24 cellular contexts compared by ENCODE assay signal in the genomic region with DNA sequence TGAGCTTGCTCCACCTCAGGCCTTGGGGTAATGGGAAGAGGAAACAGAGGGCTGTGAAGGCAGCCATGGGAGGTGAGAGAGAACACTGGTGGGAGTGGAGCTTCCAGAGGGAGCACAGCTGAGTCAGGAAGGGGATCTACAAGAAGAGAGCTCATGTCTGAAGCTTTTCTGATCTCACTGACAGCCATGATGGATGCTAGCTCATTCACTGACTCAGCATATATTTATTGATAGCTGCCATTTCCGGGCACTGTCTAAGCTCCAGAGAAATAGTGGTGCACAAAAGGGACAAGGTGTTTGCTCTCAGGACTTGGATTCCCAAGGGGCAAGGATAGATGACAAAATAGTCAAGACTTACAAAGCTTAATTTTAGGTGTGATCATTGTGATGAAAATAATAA.
"Had no signal": no experiment of that assay in that cellular context is flagged by ENCODE, and none has a peak within 500 bp of the region (broad histone marks: within the 10 kb centered on the region; RNA-seq: fewer than 3 reads in every experiment).

No MANE protein-coding gene starts in this region.

- H3K9me3 ChIP-seq: gastroesophageal sphincter, prostate gland, right atrium auricular region, sigmoid colon, thoracic aorta, tibial nerve, upper lobe of right lung, vagina had no signal

- H3K27me3 ChIP-seq: dorsolateral prefrontal cortex, gastroesophageal sphincter, heart left ventricle, hepatocyte, right atrium auricular region, sigmoid colon, tibial nerve, upper lobe of right lung, vagina had no signal

- ATAC-seq: gastroesophageal sphincter; left lobe of liver; natural killer cell; stimulated activated naive CD8-positive, alpha-beta T cell treated with anti-CD3 and anti-CD28 coated beads, Interleukin-15, Interleukin-2, amounts not matched to agents 100 U/mL and 50 U/mL, for 24 hours had no signal

- H3K4me3 Mint-ChIP-seq: memory B cell; natural killer cell; stimulated activated memory B cell treated with anti-CD40 and anti-IgM and Interleukin-4, amounts not matched to agents 10 μg/mL and 1 μg/mL and 100 μg/mL, for 72 hours had no signal

- H3K27ac Mint-ChIP-seq: memory B cell; natural killer cell; stimulated activated memory B cell treated with anti-CD40 and anti-IgM and Interleukin-4, amounts not matched to agents 10 μg/mL and 1 μg/mL and 100 μg/mL, for 72 hours had no signal

- H3K9me3 Mint-ChIP-seq: memory B cell; natural killer cell; stimulated activated memory B cell treated with anti-CD40 and anti-IgM and Interleukin-4, amounts not matched to agents 10 μg/mL and 1 μg/mL and 100 μg/mL, for 72 hours had no signal

- H3K27me3 Mint-ChIP-seq: memory B cell; stimulated activated memory B cell treated with anti-CD40 and anti-IgM and Interleukin-4, amounts not matched to agents 10 μg/mL and 1 μg/mL and 100 μg/mL, for 72 hours had no signal

- H3K27ac ChIP-seq: dorsolateral prefrontal cortex, gastroesophageal sphincter, heart left ventricle, hepatocyte, parathyroid adenoma, prostate gland, right atrium auricular region, sigmoid colon, thoracic aorta, tibial nerve, upper lobe of right lung, vagina had no signal

- H3K79me2 ChIP-seq: hepatocyte, parathyroid adenoma had no signal

- H3K4me1 Mint-ChIP-seq: memory B cell; natural killer cell; stimulated activated memory B cell treated with anti-CD40 and anti-IgM and Interleukin-4, amounts not matched to agents 10 μg/mL and 1 μg/mL and 100 μg/mL, for 72 hours had no signal

- DNase-seq: effector CD4-positive, alpha-beta T cell; foreskin fibroblast; kidney; natural killer cell; sigmoid colon; stimulated activated CD4-positive, alpha-beta T cell treated with anti-CD3 and anti-CD28 coated beads, Interleukin-2, amount 100 ng/mL, for 24 hours; stimulated activated CD4-positive, alpha-beta T cell treated with anti-CD3 and anti-CD28 coated beads, Interleukin-4, amount 100 ng/mL, for 4 hours; stimulated activated naive CD8-positive, alpha-beta T cell treated with anti-CD3 and anti-CD28 coated beads, Interleukin-15, Interleukin-2, amounts not matched to agents 100 U/mL and 50 U/mL, for 24 hours; upper lobe of right lung had no signal

- FAIRE-seq: colon, kidney had no signal

- H3K36me3 ChIP-seq: gastroesophageal sphincter, heart left ventricle, prostate gland, right atrium auricular region, sigmoid colon, thoracic aorta, tibial nerve, upper lobe of right lung, vagina had no signal

- H3K36me3 Mint-ChIP-seq: memory B cell; natural killer cell; stimulated activated memory B cell treated with anti-CD40 and anti-IgM and Interleukin-4, amounts not matched to agents 10 μg/mL and 1 μg/mL and 100 μg/mL, for 72 hours had no signal

- H3K4me3 ChIP-seq: dorsolateral prefrontal cortex, gastroesophageal sphincter, heart left ventricle, hepatocyte, lung, prostate gland, right atrium auricular region, sigmoid colon, thoracic aorta, tibial nerve, upper lobe of right lung, vagina had no signal

- H3K4me2 ChIP-seq: hepatocyte had no signal

- H2AFZ ChIP-seq: hepatocyte, parathyroid adenoma had no signal

- H3K4me1 ChIP-seq: gastroesophageal sphincter, parathyroid adenoma, prostate gland, right atrium auricular region, sigmoid colon, upper lobe of right lung, vagina had no signal

- H3K9ac ChIP-seq: parathyroid adenoma had no signal
